Comparison of ENCODE assay signal across 12 cellular contexts in genomic region chr7:128755816-128756476, GRCh38. TPM values are rescaled to one million over a fixed set of nuclear protein-coding genes. Genes with fewer than 3 reads are reported as not detected.
A peak's percentile ranks its signal among the peaks of the same experiment; 100 is the strongest.
DNase-seq lines count a peak whose midpoint lies in the region; ATAC-seq and TF ChIP-seq lines count a peak whose summit lies in the region.
"Had no signal": no experiment of that assay in that cellular context is flagged by ENCODE, and none has a peak within 500 bp of the region (broad histone marks: within the 10 kb centered on the region; RNA-seq: fewer than 3 reads in every experiment).

No MANE protein-coding gene starts in this region.

- in situ Hi-C loops in astrocyte of the spinal cord (cut with HindIII; ENCODE audit: low sequenced_read_pairs) = no loop called here

- DNase-seq in NCI-H1105 (lab: John Stamatoyannopoulos, UW) (peak; percentile 71), astrocyte of the spinal cord (ENCODE audit: low read depth, low spot score) (peak; percentile 87), inferior parietal cortex (ENCODE audit: extremely low spot score) (peak; percentile 46), tibial artery (peak; percentile 36 to 73), natural killer cell (no peak), T1000 (lab: John Stamatoyannopoulos, UW) (no peak), GM20000 (ENCODE audit: low spot score) (no peak), D341Med (ENCODE audit: low spot score) (no peak)
- DNase-seq: activated effector memory CD4-positive, alpha-beta T cell treated with Interleukin-2 at 50 U/mL for 16 hours had no signal

- H3K4me1 Mint-ChIP-seq in natural killer cell = peaks cover 5 to 10% of the 10 kb centered on the region in 2 donors

- no peaks in the 10 kb centered on the region for H3K27me3 ChIP-seq in tibial artery

- H3K9me3 Mint-ChIP-seq in natural killer cell = no peaks in the 10 kb centered on the region

- no peak overlapping the region for H3K4me3 Mint-ChIP-seq in natural killer cell

- TF ChIP-seq CTCF in astrocyte of the spinal cord (IDR thresholded peaks at IDR 0.05; ENCODE audit: low read depth, low read length) = no peak
- no peak for TF ChIP-seq CTCF in tibial artery (IDR thresholded peaks at IDR 0.05)
- no peak for TF ChIP-seq CTCF in natural killer cell (IDR thresholded peaks at IDR 0.05)
- TF ChIP-seq CTCF in GM20000 (IDR thresholded peaks at IDR 0.05; ENCODE audit: extremely low read depth, missing control alignments) = no peak

- H3K27ac ChIP-seq in tibial artery = peak overlapping the region; percentile 71 to 75

- no peak for ATAC-seq in natural killer cell

- H3K36me3 ChIP-seq in tibial artery = peaks cover 39 to 69% (median 45%) of the 10 kb centered on the region in 3 donors

- peaks cover 0 to 35% (median 17%) of the 10 kb centered on the region in 4 donors for H3K4me1 ChIP-seq in tibial artery

- intact Hi-C loops in tibial artery (cut with DNase I; ENCODE audit: low total_unique reads) = no loop called here
- intact Hi-C loops in natural killer cell (cut with micrococcal nuclease) = no loop called here

- H3K27me3 Mint-ChIP-seq in natural killer cell (ENCODE audit: low read depth in 2 of 2) = no peaks in the 10 kb centered on the region

- H3K27ac Mint-ChIP-seq in natural killer cell = no peak overlapping the region

- H3K4me3 ChIP-seq in astrocyte of the spinal cord (ENCODE audit: low read depth, low read length) (no peak overlapping the region), tibial artery (no peak overlapping the region)

- peaks cover 8% of the 10 kb centered on the region for H3K36me3 Mint-ChIP-seq in natural killer cell

- H3K9me3 ChIP-seq in tibial artery = no peaks in the 10 kb centered on the region

RNA-seq across cellular contexts. Expression of gene CALU, which starts 16.8 kb away (rescaled TPM):
- 10 to 100 TPM; 25.9 to 31.7 (median 27.6) TPM for total RNA-seq in natural killer cell

RNA-seq across cellular contexts. Expression of gene OPN1SW, which starts 19.6 kb away (rescaled TPM):
- not detected for total RNA-seq in natural killer cell
- total RNA-seq: epithelial cell of proximal tubule; mononuclear cell; T-helper 2 cell treated with Interferon-gamma antibody and Interleukin-4, amounts not matched to agents 100 ng/mL and 5 ng/mL, for 36 hours had no signal

RNA-seq across cellular contexts. Expression of gene CCDC136, which starts 35.8 kb away (rescaled TPM):
- total RNA-seq in natural killer cell = 10 to 100 TPM; 10.9 to 17.5 (median 13.2) TPM

Comparison
In these comparisons a context has a peak if more than half of its experiments do, and no peak if none do; other contexts are left out.
1. DNase-seq: peak in NCI-H1105 (single experiment), astrocyte of the spinal cord (single experiment), inferior parietal cortex (single experiment) and tibial artery (2 of 2); none in natural killer cell (single experiment), T1000 (single experiment), GM20000 (single experiment) and D341Med (single experiment).